ENCODE assay signal across 15 cellular contexts in genomic region chr3:197376020-197376419, GRCh38.
"Had no signal": no experiment of that assay in that cellular context is flagged by ENCODE, and none has a peak within 500 bp of the region (broad histone marks: within the 10 kb centered on the region; RNA-seq: fewer than 3 reads in every experiment).

No MANE protein-coding gene starts in this region.

- H3K4me1 Mint-ChIP-seq: activated CD4-positive, alpha-beta T cell treated with anti-CD3 and anti-CD28 coated beads, Interleukin-2, amount 10 ng/mL, durations not matched to agents 24 days and 14 days; activated naive CD8-positive, alpha-beta T cell treated with anti-CD3 and anti-CD28 coated beads, Interleukin-2, amount 50 U/mL, for 24 hours; naive thymus-derived CD8-positive, alpha-beta T cell had no signal

- DNase-seq: activated CD4-positive, alpha-beta T cell treated with anti-CD3 and anti-CD28 coated beads, Interleukin-2, amount 10 ng/mL, durations not matched to agents 24 days and 14 days; activated naive CD4-positive, alpha-beta T cell; activated naive CD8-positive, alpha-beta T cell treated with anti-CD3 and anti-CD28 coated beads, Interleukin-2, amount 50 U/mL, for 24 hours; gastrocnemius medialis; kidney glomerular epithelial cell; lower lobe of right lung; naive thymus-derived CD8-positive, alpha-beta T cell; psoas muscle; stimulated activated CD4-positive, alpha-beta T cell treated with anti-CD3 and anti-CD28 coated beads, Interleukin-2, amount 100 ng/mL, for 48 hours; stimulated activated naive CD4-positive, alpha-beta T cell treated with Interleukin-2 at 50 U/mL for 16 hours; T-helper 9 cell had no signal

- H3K27me3 ChIP-seq: gastrocnemius medialis had no signal

- H3K36me3 Mint-ChIP-seq: naive thymus-derived CD8-positive, alpha-beta T cell; type B pancreatic cell; WTC11 had no signal

- H3K27ac ChIP-seq: gastrocnemius medialis, lower lobe of right lung, psoas muscle had no signal

- H3K4me3 Mint-ChIP-seq: activated CD4-positive, alpha-beta T cell treated with anti-CD3 and anti-CD28 coated beads, Interleukin-2, amount 10 ng/mL, durations not matched to agents 24 days and 14 days; activated naive CD8-positive, alpha-beta T cell treated with anti-CD3 and anti-CD28 coated beads, Interleukin-2, amount 50 U/mL, for 24 hours; activated T-helper 1 cell treated with anti-CD3 and anti-CD28 coated beads, Interleukin-12 subunit alpha, Interleukin-12 subunit beta, Interleukin-2, Interleukin-4 antibody, amounts not matched to agents 30 ng/mL and 10 ng/mL and 1 ng/mL, durations not matched to agents 14 hours and 24 hours and 36 hours; naive thymus-derived CD8-positive, alpha-beta T cell; type B pancreatic cell; WTC11 had no signal

- ATAC-seq: activated naive CD8-positive, alpha-beta T cell treated with anti-CD3 and anti-CD28 coated beads, Interleukin-2, amount 50 U/mL, for 24 hours; gastrocnemius medialis; lower lobe of right lung; naive thymus-derived CD8-positive, alpha-beta T cell; psoas muscle; sciatic nerve; WTC11 had no signal

- H3K27ac Mint-ChIP-seq: activated CD4-positive, alpha-beta T cell treated with anti-CD3 and anti-CD28 coated beads, Interleukin-2, amount 10 ng/mL, durations not matched to agents 24 days and 14 days; activated naive CD8-positive, alpha-beta T cell treated with anti-CD3 and anti-CD28 coated beads, Interleukin-2, amount 50 U/mL, for 24 hours; activated T-helper 1 cell treated with anti-CD3 and anti-CD28 coated beads, Interleukin-12 subunit alpha, Interleukin-12 subunit beta, Interleukin-2, Interleukin-4 antibody, amounts not matched to agents 30 ng/mL and 10 ng/mL and 1 ng/mL, durations not matched to agents 14 hours and 24 hours and 36 hours; type B pancreatic cell; WTC11 had no signal

- H3K36me3 ChIP-seq: gastrocnemius medialis, lower lobe of right lung had no signal

- H3K4me3 ChIP-seq: gastrocnemius medialis, lower lobe of right lung, psoas muscle had no signal

- H3K9me3 Mint-ChIP-seq: activated CD4-positive, alpha-beta T cell treated with anti-CD3 and anti-CD28 coated beads, Interleukin-2, amount 10 ng/mL, durations not matched to agents 24 days and 14 days; activated naive CD8-positive, alpha-beta T cell treated with anti-CD3 and anti-CD28 coated beads, Interleukin-2, amount 50 U/mL, for 24 hours; activated T-helper 1 cell treated with anti-CD3 and anti-CD28 coated beads, Interleukin-12 subunit alpha, Interleukin-12 subunit beta, Interleukin-2, Interleukin-4 antibody, amounts not matched to agents 30 ng/mL and 10 ng/mL and 1 ng/mL, durations not matched to agents 14 hours and 24 hours and 36 hours; naive thymus-derived CD8-positive, alpha-beta T cell; type B pancreatic cell; WTC11 had no signal

- H3K9me3 ChIP-seq: gastrocnemius medialis, lower lobe of right lung, psoas muscle had no signal
